In the genomic region with DNA sequence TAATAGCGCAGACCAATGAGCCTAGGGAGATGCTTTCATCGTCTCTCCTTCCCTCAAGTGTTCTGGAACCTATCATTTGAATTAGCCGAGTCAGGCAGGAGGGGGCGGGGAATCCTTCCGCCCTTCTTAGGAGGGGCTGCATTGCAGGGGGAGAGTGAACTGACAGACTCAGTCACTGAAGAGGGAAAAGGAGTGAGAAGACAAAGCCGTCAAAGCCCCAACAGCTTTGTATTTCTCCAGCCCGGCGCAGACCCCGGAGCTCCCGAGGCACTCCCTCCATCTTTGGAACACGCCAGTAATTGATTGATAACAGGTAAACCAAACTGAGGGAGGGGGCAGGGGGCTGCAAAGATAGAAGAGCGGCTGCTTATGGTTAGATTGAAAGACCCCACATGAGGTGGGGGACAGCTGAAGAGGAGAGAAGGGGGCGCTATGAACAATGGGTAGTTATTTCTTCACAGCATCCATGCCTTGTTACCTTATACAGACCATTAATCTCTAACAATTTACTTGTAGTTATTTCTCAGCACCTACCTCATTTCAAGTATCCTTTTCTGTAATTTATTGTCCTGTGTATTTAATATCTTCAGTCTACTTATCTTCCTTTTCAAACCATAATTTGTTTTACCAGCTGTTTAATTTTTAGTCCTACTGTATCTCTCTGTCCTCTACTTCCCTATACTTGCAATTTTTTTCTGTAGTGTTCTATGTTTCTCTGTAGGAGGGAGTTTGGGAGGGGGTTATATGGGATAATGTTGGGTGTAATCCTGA, we compare ENCODE assay signal across 8 cellular contexts. TPM values are rescaled to one million over a fixed set of nuclear protein-coding genes. Genes with fewer than 3 reads are reported as not detected.
DNase-seq lines count a peak whose midpoint lies in the region; ATAC-seq and TF ChIP-seq lines count a peak whose summit lies in the region.

Gene MLLT11 (plus strand): TSS at position 157 of the 771 bp plus-strand sequence. CDS start 6,828 bp downstream, outside the sequence.

- H3K9me3 ChIP-seq in mesodermal cell (ENCODE audit: control insufficient read depth, low read length), result no peaks in the 10 kb centered on the region

- WGBS in mesodermal cell (ENCODE audit: insufficient coverage in 2 of 2), 2 experiments, result 2% methylated on average over 9 of the region's 13 CpGs; no CpG with 5 or more reads in 1 of the 2 experiments

- H3K36me3 ChIP-seq in mesodermal cell (ENCODE audit: control insufficient read depth, insufficient read depth, low read length), result peaks cover 63% of the 10 kb centered on the region

- H3K4me3 ChIP-seq in GM12864 (ENCODE audit: low read depth, low read length), result peak within 1 kb of the TSS; percentile 80
- H3K4me3 ChIP-seq in mesodermal cell (ENCODE audit: extremely low read depth, insufficient read depth, low read length, poor library complexity, severe bottlenecking), result peak within 1 kb of the TSS; percentile 98

- peaks cover 45% of the 10 kb centered on the region for H3K4me1 Mint-ChIP-seq in activated CD8-positive, alpha-beta T cell treated with anti-CD3 and anti-CD28 coated beads for 36 hours (ENCODE audit: low read depth)
- peaks cover 37% of the 10 kb centered on the region for H3K4me1 Mint-ChIP-seq in type B pancreatic cell (ENCODE audit: unreplicated experiment)

- H3K27ac ChIP-seq in mesodermal cell (ENCODE audit: low read depth, low read length, severe bottlenecking), result peak within 1 kb of the TSS; percentile 94

- H3K4me3 Mint-ChIP-seq in activated CD8-positive, alpha-beta T cell treated with anti-CD3 and anti-CD28 coated beads for 36 hours, result peak within 1 kb of the TSS; percentile 96
- H3K4me3 Mint-ChIP-seq in type B pancreatic cell, result peak within 1 kb of the TSS; percentile 88

- TF ChIP-seq CTCF in GM12864 (IDR thresholded peaks at IDR 0.05; ENCODE audit: low read depth, low read length, missing control alignments) (no peak), type B pancreatic cell (conservative IDR thresholded peaks at IDR 0.05) (no peak)
- TF ChIP-seq CTCF in activated CD8-positive, alpha-beta T cell treated with anti-CD3 and anti-CD28 coated beads for 36 hours (IDR thresholded peaks at IDR 0.05), result no peak

- ATAC-seq in activated CD8-positive, alpha-beta T cell treated with anti-CD3 and anti-CD28 coated beads for 36 hours, result no peak
- ATAC-seq in GM21390 (IDR thresholded peaks at IDR 0.05; ENCODE audit: unreplicated experiment), result no peak

- intact Hi-C loops in activated CD8-positive, alpha-beta T cell treated with anti-CD3 and anti-CD28 coated beads for 36 hours (cut with micrococcal nuclease), result no loop called here

- no peaks in the 10 kb centered on the region for H3K9me3 Mint-ChIP-seq in activated CD8-positive, alpha-beta T cell treated with anti-CD3 and anti-CD28 coated beads for 36 hours
- H3K9me3 Mint-ChIP-seq in type B pancreatic cell, result no peaks in the 10 kb centered on the region

- peaks cover 31% of the 10 kb centered on the region for H3K4me1 ChIP-seq in mesodermal cell (ENCODE audit: control insufficient read depth, insufficient read depth, low read length, poor library complexity, severe bottlenecking)

- POLR2A ChIA-PET in activated CD8-positive, alpha-beta T cell treated with anti-CD3 and anti-CD28 coated beads for 36 hours (lab: Charles Lee), result interaction anchor here (0.7 to 5.5 kb wide), 9 partner anchors 7 to 1215 kb away, joined by 3 to 40 read pairs (median 6); partner anchors contain the start of genes C1orf56 and GABPB2

- H3K36me3 Mint-ChIP-seq in activated CD8-positive, alpha-beta T cell treated with anti-CD3 and anti-CD28 coated beads for 36 hours (ENCODE audit: low read depth), result peaks cover 34% of the 10 kb centered on the region
- H3K36me3 Mint-ChIP-seq in type B pancreatic cell, result peaks cover 16% of the 10 kb centered on the region

- no peak for TF ChIP-seq POLR2A in erythroblast (IDR thresholded peaks at IDR 0.05; ENCODE audit: low read length)

- H3K27ac Mint-ChIP-seq in activated CD8-positive, alpha-beta T cell treated with anti-CD3 and anti-CD28 coated beads for 36 hours, result peak within 1 kb of the TSS; percentile 95
- H3K27ac Mint-ChIP-seq in type B pancreatic cell, result peak within 1 kb of the TSS; percentile 79

- DNase-seq in GM12864 (ENCODE audit: low read depth), result no peak
- DNase-seq in NCI-H187 (lab: John Stamatoyannopoulos, UW), result peak; percentile 84 to 91
- DNase-seq in activated CD8-positive, alpha-beta T cell treated with anti-CD3 and anti-CD28 coated beads for 36 hours, result peak; percentile 67
- peak; percentile 56 to 60 for DNase-seq in erythroblast (lab: John Stamatoyannopoulos, UW)
- peak; percentile 76 for DNase-seq in type B pancreatic cell (ENCODE audit: extremely low spot score, unreplicated experiment)
- no peak for DNase-seq in activated CD4-positive, alpha-beta T cell treated with anti-CD3 and anti-CD28 coated beads for 4 hours

- no peaks in the 10 kb centered on the region for H3K27me3 Mint-ChIP-seq in activated CD8-positive, alpha-beta T cell treated with anti-CD3 and anti-CD28 coated beads for 36 hours
- no peaks in the 10 kb centered on the region for H3K27me3 Mint-ChIP-seq in type B pancreatic cell

- CTCF ChIA-PET in activated CD8-positive, alpha-beta T cell treated with anti-CD3 and anti-CD28 coated beads for 36 hours (lab: Charles Lee), result interaction anchor here (0.6 to 6.5 kb wide), 10 partner anchors 8 to 97 kb away, joined by 3 to 40 read pairs (median 8); partner anchors contain the start of genes C1orf56, GABPB2 and TNFAIP8L2

RNA-seq across cellular contexts. Expression of gene MLLT11, which starts in this region (rescaled TPM):
- total RNA-seq in activated CD8-positive, alpha-beta T cell treated with anti-CD3 and anti-CD28 coated beads for 36 hours, result 1 to 10 TPM; 4.2 to 4.8 TPM
- 98.2 TPM for polyA plus RNA-seq in mesodermal cell (2013, experiment 1 of 2)
- 89.4 TPM for polyA plus RNA-seq in mesodermal cell (2013, experiment 2 of 2)
- total RNA-seq in type B pancreatic cell (ENCODE audit: low replicate concordance), result 9.0 and 17.0 TPM in 2 replicates

Comparison
In these comparisons a context has a peak if more than half of its experiments do, and no peak if none do; other contexts are left out.
1. DNase-seq: peak in NCI-H187 (2 of 2), activated CD8-positive, alpha-beta T cell treated with anti-CD3 and anti-CD28 coated beads for 36 hours (single experiment), erythroblast (2 of 2) and type B pancreatic cell (single experiment); none in GM12864 (single experiment) and activated CD4-positive, alpha-beta T cell treated with anti-CD3 and anti-CD28 coated beads for 4 hours (0 of 2).